Comparison of ENCODE assay signal across 21 cellular contexts in genomic region chr17:72574675-72575510, GRCh38.
"Had no signal": no experiment of that assay in that cellular context is flagged by ENCODE, and none has a peak within 500 bp of the region (broad histone marks: within the 10 kb centered on the region; RNA-seq: fewer than 3 reads in every experiment).

No MANE protein-coding gene starts in this region.

- H3K9me3 ChIP-seq: ascending aorta, gastroesophageal sphincter, sigmoid colon, testis, vagina had no signal

- H3K4me2 ChIP-seq: smooth muscle cell had no signal

- ATAC-seq: activated T-cell treated with anti-CD3 and anti-CD28 coated beads, Interleukin-2, amount 50 U/mL, for 72 hours; gastroesophageal sphincter; natural killer cell; stimulated activated naive B cell treated with anti-CD40 and anti-IgM and Interleukin-4, amounts not matched to agents 10 μg/mL and 1 μg/mL and 100 μg/mL, for 72 hours had no signal

- DNase-seq: activated CD4-positive, alpha-beta memory T cell treated with anti-CD3 and anti-CD28 coated beads, Interleukin-2, amount 10 ng/mL, durations not matched to agents 7 days and 5 days; activated CD4-positive, alpha-beta T cell treated with anti-CD3 and anti-CD28 coated beads for 48 hours; activated effector memory CD4-positive, alpha-beta T cell treated with Interleukin-2 at 50 U/mL for 16 hours; activated naive CD4-positive, alpha-beta T cell treated with anti-CD3 and anti-CD28 coated beads for 36 hours; activated T-cell treated with anti-CD3 and anti-CD28 coated beads, Interleukin-2, amount 50 U/mL, for 72 hours; head of caudate nucleus; hypothalamus; midbrain; natural killer cell; occipital lobe; sigmoid colon; stimulated activated CD4-positive, alpha-beta T cell treated with anti-CD3 and anti-CD28 coated beads, Interleukin-15, amount 100 ng/mL, for 24 hours; stimulated activated naive B cell treated with anti-CD40 and anti-IgM and Interleukin-4, amounts not matched to agents 10 μg/mL and 1 μg/mL and 100 μg/mL, for 72 hours; testis; trophoblast cell had no signal

- H3K4me3 ChIP-seq: ascending aorta, coronary artery, gastroesophageal sphincter, sigmoid colon, smooth muscle cell, testis, vagina had no signal

- H3K27ac ChIP-seq: ascending aorta, coronary artery, epithelial cell of prostate, gastroesophageal sphincter, sigmoid colon, testis, vagina had no signal

- H3K27me3 ChIP-seq: ascending aorta, testis, vagina had no signal

- H3K4me1 ChIP-seq: ascending aorta, gastroesophageal sphincter, sigmoid colon, testis, vagina had no signal
